ENCODE assay signal across 1 cellular context in genomic region chr3:113695818-113696645, GRCh38.
TF ChIP-seq lines count a peak whose summit lies in the region.

Gene USF3, minus strand, starts transcription at chr3:113696642. Its CDS starts 21,764 bp downstream, at chr3:113674878.

TF ChIP-seq in HepG2, 621 proteins besides CTCF, POLR2A, EP300 and RAD21 (continued from another document and continues in another):
- TF ChIP-seq TFDP1 (CRISPR knock-in tag; IDR thresholded peaks at IDR 0.05; ENCODE audit: borderline replicate concordance) (no peak; the same call in 1 of the 2 replicates), MAX (IDR thresholded peaks at IDR 0.05) (peak; percentile 54; the same call in 1 of the 2 replicates), SETDB1 (CRISPR knock-in tag; IDR thresholded peaks at IDR 0.05; ENCODE audit: borderline replicate concordance) (no peak), ZNF563 (CRISPR knock-in tag; IDR thresholded peaks at IDR 0.05) (peak; percentile 52; the same call in 1 of the 2 replicates), ZNF414 (CRISPR knock-in tag; IDR thresholded peaks at IDR 0.05) (no peak), ZSCAN5A (CRISPR knock-in tag; IDR thresholded peaks at IDR 0.05; ENCODE audit: borderline replicate concordance) (no peak), ZNF275 (CRISPR knock-in tag; IDR thresholded peaks at IDR 0.05; ENCODE audit: borderline replicate concordance) (no peak), TFAP4 (IDR thresholded peaks at IDR 0.05; ENCODE audit: borderline replicate concordance, low read depth) (no peak), HCFC1 (IDR thresholded peaks at IDR 0.05; ENCODE audit: low read depth, low read length) (no peak), TCF7L2 (IDR thresholded peaks at IDR 0.05; ENCODE audit: low read depth, low read length) (no peak), ZFP1 (CRISPR knock-in tag; IDR thresholded peaks at IDR 0.05) (no peak), MZF1 (CRISPR knock-in tag; IDR thresholded peaks at IDR 0.05; ENCODE audit: borderline replicate concordance) (no peak), TFDP2 (CRISPR knock-in tag; IDR thresholded peaks at IDR 0.05) (peak; percentile 39; the same call in 1 of the 2 replicates), ZSCAN29 (CRISPR knock-in tag; conservative IDR thresholded peaks at IDR 0.05) (no peak), POLR2AphosphoS2 (IDR thresholded peaks at IDR 0.05; ENCODE audit: low read depth, low read length) (no peak), ZC3H4 (CRISPR knock-in tag; IDR thresholded peaks at IDR 0.05; ENCODE audit: borderline replicate concordance) (no peak), GABPA (IDR thresholded peaks at IDR 0.05; ENCODE audit: low read depth, low read length) (peak; percentile 52), GABPA (CRISPR knock-in tag; IDR thresholded peaks at IDR 0.05; ENCODE audit: low read depth) (0 out of 2 replicates have a peak, but pooled peaks have one; percentile 33), TGIF2 (CRISPR knock-in tag; IDR thresholded peaks at IDR 0.05) (peak; percentile 60; the same call in 1 of the 2 replicates), SIN3A (IDR thresholded peaks at IDR 0.05; ENCODE audit: borderline replicate concordance, low read depth, low read length) (peak; percentile 62; the same call in 1 of the 2 replicates), ARNTL (CRISPR knock-in tag; IDR thresholded peaks at IDR 0.05) (no peak), ZNF101 (CRISPR knock-in tag; IDR thresholded peaks at IDR 0.05; ENCODE audit: borderline replicate concordance, low read depth) (no peak), ATRX (CRISPR knock-in tag; IDR thresholded peaks at IDR 0.05; ENCODE audit: borderline replicate concordance) (no peak), ZNF746 (CRISPR knock-in tag; IDR thresholded peaks at IDR 0.05) (peak; percentile 53; the same call in 1 of the 2 replicates), ZNF274 (CRISPR knock-in tag; IDR thresholded peaks at IDR 0.05) (no peak), MAFG (CRISPR knock-in tag; IDR thresholded peaks at IDR 0.05) (no peak), SOX5 (CRISPR knock-in tag; IDR thresholded peaks at IDR 0.05; ENCODE audit: borderline replicate concordance) (no peak), ZNF652 (CRISPR knock-in tag; IDR thresholded peaks at IDR 0.05; ENCODE audit: borderline replicate concordance, low read depth) (no peak), TBX3 (IDR thresholded peaks at IDR 0.05; ENCODE audit: borderline replicate concordance) (no peak), NFE2L1 (CRISPR knock-in tag; IDR thresholded peaks at IDR 0.05; ENCODE audit: borderline replicate concordance) (no peak), ZNF354B (CRISPR knock-in tag; IDR thresholded peaks at IDR 0.05) (no peak), ZNF124 (CRISPR knock-in tag; IDR thresholded peaks at IDR 0.05) (0 out of 2 replicates have a peak, but pooled peaks have one; percentile 21), CBX2 (IDR thresholded peaks at IDR 0.05; ENCODE audit: low read depth, low read length) (no peak), CBX2 (CRISPR knock-in tag; IDR thresholded peaks at IDR 0.05; ENCODE audit: low read depth) (no peak), CERS6 (CRISPR knock-in tag; IDR thresholded peaks at IDR 0.05) (no peak), ELF1 (CRISPR knock-in tag; IDR thresholded peaks at IDR 0.05) (no peak), ZNF546 (CRISPR knock-in tag; conservative IDR thresholded peaks at IDR 0.05) (no peak), HNRNPLL (IDR thresholded peaks at IDR 0.05; ENCODE audit: low read depth, low read length, poor library complexity, severe bottlenecking) (peak; percentile 98), TEAD2 (CRISPR knock-in tag; IDR thresholded peaks at IDR 0.05) (no peak), SMAD1 (CRISPR knock-in tag; IDR thresholded peaks at IDR 0.05; ENCODE audit: borderline replicate concordance, low read depth) (no peak), GTF3A (CRISPR knock-in tag; conservative IDR thresholded peaks at IDR 0.05) (no peak), ZBTB1 (CRISPR knock-in tag; IDR thresholded peaks at IDR 0.05; ENCODE audit: borderline replicate concordance) (no peak), MIER2 (CRISPR knock-in tag; IDR thresholded peaks at IDR 0.05) (no peak), ZNF3 (CRISPR knock-in tag; IDR thresholded peaks at IDR 0.05) (no peak), MATR3 (CRISPR knock-in tag; IDR thresholded peaks at IDR 0.05) (no peak), MYPOP (CRISPR knock-in tag; IDR thresholded peaks at IDR 0.05) (peak; percentile 72), KDM2A (CRISPR knock-in tag; IDR thresholded peaks at IDR 0.05; ENCODE audit: borderline replicate concordance, low read depth) (peak; percentile 11; the same call in 1 of the 2 replicates), ARID3A (IDR thresholded peaks at IDR 0.05; ENCODE audit: low read depth, low read length) (0 out of 2 replicates have a peak, but pooled peaks have one; percentile 4), THRA (CRISPR knock-in tag; IDR thresholded peaks at IDR 0.05; ENCODE audit: borderline replicate concordance) (no peak; the same call in 1 of the 2 replicates)
